In the genomic region with DNA sequence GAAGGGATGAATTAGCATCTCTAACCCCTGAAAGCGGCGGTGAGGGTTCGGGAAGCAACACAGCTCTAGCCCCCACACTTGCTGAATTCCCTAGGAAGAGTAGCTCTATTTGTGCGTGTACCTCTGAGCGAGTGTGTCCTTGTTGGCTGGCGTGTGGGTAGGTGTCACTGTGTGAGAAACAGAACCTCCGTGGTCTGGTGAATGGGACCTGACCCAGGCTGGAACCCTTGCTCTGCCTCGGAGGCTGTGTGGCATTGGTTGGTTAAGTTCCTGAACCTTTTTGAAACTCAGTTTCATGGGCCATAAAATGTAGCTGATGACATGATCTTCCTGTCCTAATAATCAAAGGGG, we compare ENCODE assay signal across 1 cellular context.
TF ChIP-seq lines count a peak whose summit lies in the region.

No MANE protein-coding gene starts in this region.

TF ChIP-seq in HCT116, 20 proteins besides CTCF, POLR2A, EP300 and RAD21:
- TF ChIP-seq MAX (IDR thresholded peaks at IDR 0.05) (no peak), JUND (IDR thresholded peaks at IDR 0.05) (no peak), YY1 (IDR thresholded peaks at IDR 0.05; ENCODE audit: extremely low read depth, insufficient replicate concordance, low read depth, low read length) (no peak), EZH2phosphoT487 (IDR thresholded peaks at IDR 0.05; ENCODE audit: borderline replicate concordance) (no peak), FOSL1 (IDR thresholded peaks at IDR 0.05; ENCODE audit: low read depth) (no peak), POLR2AphosphoS5 (IDR thresholded peaks at IDR 0.05; ENCODE audit: low read depth, low read length) (no peak), SP1 (IDR thresholded peaks at IDR 0.05; ENCODE audit: low read depth) (no peak), CBX3 (IDR thresholded peaks at IDR 0.05; ENCODE audit: low read depth) (no peak)
- TF ChIP-seq, protein P1, sequence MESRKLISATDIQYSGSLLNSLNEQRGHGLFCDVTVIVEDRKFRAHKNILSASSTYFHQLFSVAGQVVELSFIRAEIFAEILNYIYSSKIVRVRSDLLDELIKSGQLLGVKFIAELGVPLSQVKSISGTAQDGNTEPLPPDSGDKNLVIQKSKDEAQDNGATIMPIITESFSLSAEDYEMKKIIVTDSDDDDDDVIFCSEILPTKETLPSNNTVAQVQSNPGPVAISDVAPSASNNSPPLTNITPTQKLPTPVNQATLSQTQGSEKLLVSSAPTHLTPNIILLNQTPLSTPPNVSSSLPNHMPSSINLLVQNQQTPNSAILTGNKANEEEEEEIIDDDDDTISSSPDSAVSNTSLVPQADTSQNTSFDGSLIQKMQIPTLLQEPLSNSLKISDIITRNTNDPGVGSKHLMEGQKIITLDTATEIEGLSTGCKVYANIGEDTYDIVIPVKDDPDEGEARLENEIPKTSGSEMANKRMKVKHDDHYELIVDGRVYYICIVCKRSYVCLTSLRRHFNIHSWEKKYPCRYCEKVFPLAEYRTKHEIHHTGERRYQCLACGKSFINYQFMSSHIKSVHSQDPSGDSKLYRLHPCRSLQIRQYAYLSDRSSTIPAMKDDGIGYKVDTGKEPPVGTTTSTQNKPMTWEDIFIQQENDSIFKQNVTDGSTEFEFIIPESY (IDR thresholded peaks at IDR 0.05; ENCODE audit: extremely low read depth, insufficient replicate concordance, low read length): no peak
